8 cellular contexts compared by ENCODE assay signal in genomic region chr7:65140543-65141404, GRCh38.
DNase-seq lines count a peak whose midpoint lies in the region; ATAC-seq, FAIRE-seq and TF ChIP-seq lines count a peak whose summit lies in the region.
"Not testable (repeated sequence)": the region's sequence is repeated elsewhere in the genome, so short reads cannot be mapped to it uniquely, and the experiment has no call there.

No MANE protein-coding gene starts in this region.

- H2AFZ ChIP-seq in DND-41 (ENCODE audit: low read depth, low read length); neural progenitor cell (replicated peaks): not testable (repeated sequence)

- H3K36me3 ChIP-seq in DND-41 (ENCODE audit: insufficient read depth, low read length); HUES64 (ENCODE audit: insufficient read depth, low read length); kidney (ENCODE audit: control insufficient read depth in 1 of 2, insufficient read depth in 2 of 2, low read length in 2 of 2); neural progenitor cell; tibial artery: not testable (repeated sequence)

- H3F3A ChIP-seq in neural progenitor cell (ENCODE audit: low read depth), result not testable (repeated sequence)

- not testable (repeated sequence) for H3K9me3 ChIP-seq in DND-41 (ENCODE audit: insufficient read depth, low read length, severe bottlenecking); HUES64 (ENCODE audit: insufficient read depth, low read depth, low read length); kidney (ENCODE audit: control insufficient read depth in 1 of 2, low read length in 2 of 2); neural progenitor cell (ENCODE audit: low read depth); tibial artery

- not testable (repeated sequence) for H3K27me3 Mint-ChIP-seq in neural progenitor cell (ENCODE audit: insufficient read depth, low read depth)

- not testable (repeated sequence) for H3K4me3 Mint-ChIP-seq in neural progenitor cell

- H3K9ac ChIP-seq in DND-41 (ENCODE audit: low read depth, low read length); HUES64 (ENCODE audit: low read depth, low read length); kidney (ENCODE audit: low read length in 2 of 2); neural progenitor cell: not testable (repeated sequence)

- not testable (repeated sequence) for H3K4me1 Mint-ChIP-seq in neural progenitor cell

- ATAC-seq in DND-41 (ENCODE audit: insufficient read depth, low read depth), result peak; percentile 66

- not testable (repeated sequence) for FAIRE-seq in kidney (lab: Jason Lieb, UNC)

- H3K4me3 ChIP-seq in DND-41 (ENCODE audit: low read depth in 1 of 2, low read length in 2 of 2); kidney (ENCODE audit: low read length in 2 of 2); neural progenitor cell: not testable (repeated sequence)
- 0 out of 2 replicates have a peak overlapping the region, but pooled peaks have one; percentile 32 for H3K4me3 ChIP-seq in HUES64 (ENCODE audit: low read length)
- H3K4me3 ChIP-seq in dorsolateral prefrontal cortex, result peak overlapping the region in 41 of 59 donors; percentile 4 to 62 (median 36)
- peak overlapping the region; percentile 12 to 14 for H3K4me3 ChIP-seq in tibial artery

- not testable (repeated sequence) for H3K79me2 ChIP-seq in DND-41 (ENCODE audit: insufficient read depth, low read length); neural progenitor cell (ENCODE audit: low read depth)

- H3K27ac Mint-ChIP-seq in neural progenitor cell, result not testable (repeated sequence)

- H3K4me2 ChIP-seq in DND-41 (ENCODE audit: insufficient read depth, low read length), result peak overlapping the region; percentile 51
- H3K4me2 ChIP-seq in neural progenitor cell, result not testable (repeated sequence)

- H3K27ac ChIP-seq in DND-41 (ENCODE audit: low read length); HUES64 (ENCODE audit: low read depth, low read length); kidney (ENCODE audit: low read depth in 2 of 2, low read length in 2 of 2); neural progenitor cell; tibial artery: not testable (repeated sequence)
- H3K27ac ChIP-seq in dorsolateral prefrontal cortex, result peak overlapping the region in 3 of 59 donors; percentile 48 to 57 (median 53)

- DNase-seq in DND-41 (peak; percentile 46), NCI-H748 (lab: John Stamatoyannopoulos, UW; ENCODE audit: unreplicated experiment) (peak; percentile 1), dorsolateral prefrontal cortex (peak in 1 of 10 donors; percentile 39), kidney (peak; percentile 51), neural progenitor cell (ENCODE audit: low spot score) (peak; percentile 11)
- peak; percentile 9 for DNase-seq in activated naive CD4-positive, alpha-beta T cell treated with anti-CD3 and anti-CD28 coated beads, Interleukin-2, amount 50 U/mL, for 16 hours
- not testable (repeated sequence) for DNase-seq in tibial artery

- TF ChIP-seq CTCF in DND-41 (IDR thresholded peaks at IDR 0.05; ENCODE audit: borderline replicate concordance, extremely low read depth, low read length, poor library complexity, severe bottlenecking); dorsolateral prefrontal cortex (IDR thresholded peaks at IDR 0.05 in 54 of 56, conservative IDR thresholded peaks at IDR 0.05 in 2 of 56; ENCODE audit: low read depth in 1 of 56, partially characterized antibody in 56 of 56); kidney (IDR thresholded peaks at IDR 0.05; ENCODE audit: borderline replicate concordance, extremely low read depth, insufficient read depth); neural progenitor cell (IDR thresholded peaks at IDR 0.05); tibial artery (IDR thresholded peaks at IDR 0.05): not testable (repeated sequence)

- H3K36me3 Mint-ChIP-seq in neural progenitor cell, result not testable (repeated sequence)

- not testable (repeated sequence) for H3K4me1 ChIP-seq in DND-41 (ENCODE audit: insufficient read depth, low read length); HUES64 (ENCODE audit: insufficient read depth, low read length); kidney (ENCODE audit: control insufficient read depth in 1 of 2, insufficient read depth in 1 of 2, low read depth in 1 of 2, low read length in 2 of 2); neural progenitor cell; tibial artery

- WGBS in HUES64, result no CpG with 5 or more reads among the region's 79 CpGs

- H3K9me3 Mint-ChIP-seq in neural progenitor cell, result not testable (repeated sequence)

- not testable (repeated sequence) for H3K27me3 ChIP-seq in DND-41 (ENCODE audit: insufficient read depth, low read length, poor library complexity); HUES64 (ENCODE audit: insufficient read depth, low read length); dorsolateral prefrontal cortex; tibial artery
- peaks cover 11% of the 10 kb centered on the region for H3K27me3 ChIP-seq in neural progenitor cell

- not testable (repeated sequence) for H4K20me1 ChIP-seq in DND-41 (ENCODE audit: insufficient read depth, low read length); neural progenitor cell (ENCODE audit: low read depth)

- intact Hi-C loops in dorsolateral prefrontal cortex (cut with DNase I); kidney (cut with DNase I); tibial artery (cut with DNase I; ENCODE audit: low total_unique reads): not testable (repeated sequence)
